8 cellular contexts compared by ENCODE assay signal in the genomic region with DNA sequence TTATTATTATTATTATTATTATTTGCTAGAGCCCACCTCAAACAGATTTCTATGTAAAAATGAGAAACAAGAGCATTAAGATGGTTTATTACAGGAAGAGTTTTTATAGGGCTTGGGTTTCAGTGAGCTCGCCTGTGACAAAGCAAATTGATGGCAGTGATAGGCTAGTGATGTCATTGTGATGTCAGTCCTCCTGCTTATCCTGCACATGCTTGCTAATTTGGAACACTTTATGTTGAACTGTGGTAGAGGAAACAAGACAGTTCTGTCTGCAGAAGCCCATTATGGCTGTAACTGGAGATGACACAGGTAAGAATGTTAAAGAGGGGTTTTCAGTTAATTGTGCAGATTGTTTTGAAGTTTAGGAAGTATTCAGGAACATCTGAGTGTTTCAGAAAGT.
DNase-seq lines count a peak whose midpoint lies in the region; TF ChIP-seq lines count a peak whose summit lies in the region.

No MANE protein-coding gene starts in this region.

- no peaks in the 10 kb centered on the region for H3K36me3 ChIP-seq in neural progenitor cell

- H3K9ac ChIP-seq in neural progenitor cell, result no peak overlapping the region

- H3K4me3 Mint-ChIP-seq in neural progenitor cell, result peak overlapping the region; percentile 89

- H3K27ac Mint-ChIP-seq in neural progenitor cell, result peak overlapping the region; percentile 64

- peaks cover 11% of the 10 kb centered on the region for H3K4me1 ChIP-seq in neural progenitor cell

- H3K4me2 ChIP-seq in neural progenitor cell, result peak overlapping the region; percentile 73

- peaks cover 24% of the 10 kb centered on the region for H3F3A ChIP-seq in neural progenitor cell (ENCODE audit: low read depth)

- H3K4me3 ChIP-seq in neural progenitor cell, result peak overlapping the region; percentile 45

- H2AFZ ChIP-seq in neural progenitor cell (replicated peaks), result no peak overlapping the region

- peaks cover 25% of the 10 kb centered on the region for H3K4me1 Mint-ChIP-seq in neural progenitor cell

- no peaks in the 10 kb centered on the region for H4K20me1 ChIP-seq in neural progenitor cell (ENCODE audit: low read depth)

- peak; percentile 28 for DNase-seq in NCI-H748 (lab: John Stamatoyannopoulos, UW; ENCODE audit: unreplicated experiment)
- DNase-seq in NCI-H748 treated with DMSO at 0.1 percent for 48 hours (lab: John Stamatoyannopoulos, UW), result no peak
- DNase-seq in T follicular helper cell (ENCODE audit: low read depth), result peak; percentile 49
- DNase-seq in dermis microvascular lymphatic vessel endothelial cell (ENCODE audit: low read depth in 2 of 2), result peak; percentile 63 to 76
- DNase-seq in neural progenitor cell (ENCODE audit: low spot score), result no peak
- no peak for DNase-seq in NCI-H1105 (lab: John Stamatoyannopoulos, UW)
- DNase-seq in NCI-H345 treated with DMSO at 0.1 percent for 48 hours (lab: John Stamatoyannopoulos, UW; ENCODE audit: unreplicated experiment), result no peak
- no peak for DNase-seq in NCI-H2081 treated with DMSO at 0.1 percent for 48 hours (lab: John Stamatoyannopoulos, UW)

- H3K27me3 ChIP-seq in neural progenitor cell, result no peaks in the 10 kb centered on the region

- H3K27ac ChIP-seq in neural progenitor cell, result no peak overlapping the region

- no peaks in the 10 kb centered on the region for H3K9me3 Mint-ChIP-seq in neural progenitor cell

- no peaks in the 10 kb centered on the region for H3K9me3 ChIP-seq in neural progenitor cell (ENCODE audit: low read depth)

- no peaks in the 10 kb centered on the region for H3K79me2 ChIP-seq in neural progenitor cell (ENCODE audit: low read depth)

- peaks cover 2% of the 10 kb centered on the region for H3K27me3 Mint-ChIP-seq in neural progenitor cell (ENCODE audit: insufficient read depth, low read depth)

- TF ChIP-seq CTCF in neural progenitor cell (IDR thresholded peaks at IDR 0.05), result no peak

- peaks cover 5% of the 10 kb centered on the region for H3K36me3 Mint-ChIP-seq in neural progenitor cell

Comparison
In these comparisons a context has a peak if more than half of its experiments do, and no peak if none do; other contexts are left out.
1. DNase-seq: peak in NCI-H748 (single experiment), T follicular helper cell (single experiment) and dermis microvascular lymphatic vessel endothelial cell (2 of 2); none in NCI-H748 treated with DMSO at 0.1 percent for 48 hours (single experiment), neural progenitor cell (single experiment), NCI-H1105 (single experiment), NCI-H345 treated with DMSO at 0.1 percent for 48 hours (single experiment) and NCI-H2081 treated with DMSO at 0.1 percent for 48 hours (single experiment).